ENCODE assay signal across 9 cellular contexts in genomic region chr18:39571511-39571910, GRCh38.
A peak's percentile ranks its signal among the peaks of the same experiment; 100 is the strongest.
DNase-seq lines count a peak whose midpoint lies in the region; ATAC-seq and TF ChIP-seq lines count a peak whose summit lies in the region.
"Had no signal": no experiment of that assay in that cellular context is flagged by ENCODE, and none has a peak within 500 bp of the region (broad histone marks: within the 10 kb centered on the region; RNA-seq: fewer than 3 reads in every experiment).

No MANE protein-coding gene starts in this region.

- no peak overlapping the region for H3K4me3 ChIP-seq in MM.1S (ENCODE audit: low read length)
- H3K4me3 ChIP-seq in colonic mucosa, result no peak overlapping the region
- H3K4me3 ChIP-seq: BLaER1 had no signal

- H3K9me3 Mint-ChIP-seq in neural crest cell, result no peaks in the 10 kb centered on the region

- H3F3A ChIP-seq in MM.1S (ENCODE audit: insufficient read depth, low read length), result no peaks in the 10 kb centered on the region

- H3K36me3 ChIP-seq in MM.1S (replicated peaks; ENCODE audit: insufficient read depth, low read length) (no peaks in the 10 kb centered on the region), colonic mucosa (no peaks in the 10 kb centered on the region)
- H3K36me3 ChIP-seq: BLaER1 had no signal

- no peak for ATAC-seq in HG03565 (IDR thresholded peaks at IDR 0.05; ENCODE audit: unreplicated experiment)

- no peaks in the 10 kb centered on the region for H3K4me1 Mint-ChIP-seq in neural crest cell

- H3K9ac ChIP-seq in MM.1S (ENCODE audit: low read length), result no peak overlapping the region
- H3K9ac ChIP-seq in colonic mucosa (ENCODE audit: low read depth in 2 of 2, low read length in 2 of 2), result no peak overlapping the region
- H3K9ac ChIP-seq: BLaER1 had no signal

- DNase-seq in NCI-H1092 treated with DMSO at 0.1 percent for 48 hours (lab: John Stamatoyannopoulos, UW) (peak; percentile 8), NCI-H1092 (lab: John Stamatoyannopoulos, UW) (no peak), MM.1S (no peak), colonic mucosa (no peak), neural crest cell (ENCODE audit: low read depth, low spot score) (no peak), SW480 (ENCODE audit: low spot score) (no peak)
- no peak for DNase-seq in stimulated activated CD4-positive, alpha-beta T cell treated with anti-CD3 and anti-CD28 coated beads, Interleukin-12 subunit alpha, Interleukin-12 subunit beta, amount 100 ng/mL, for 4 hours

- no peak overlapping the region for H3K27ac Mint-ChIP-seq in neural crest cell (ENCODE audit: unreplicated experiment)

- no peaks in the 10 kb centered on the region for H3K4me1 ChIP-seq in MM.1S (ENCODE audit: low read length)
- no peaks in the 10 kb centered on the region for H3K4me1 ChIP-seq in colonic mucosa
- H3K4me1 ChIP-seq: BLaER1 had no signal

- H3K27ac ChIP-seq in MM.1S (ENCODE audit: low read length) (no peak overlapping the region), colonic mucosa (no peak overlapping the region)
- H3K27ac ChIP-seq: BLaER1 had no signal

- H4K20me1 ChIP-seq in MM.1S (ENCODE audit: insufficient read depth, low read length), result no peaks in the 10 kb centered on the region
- H4K20me1 ChIP-seq: BLaER1 had no signal

- no peak overlapping the region for H3K4me3 Mint-ChIP-seq in neural crest cell

- H2AFZ ChIP-seq in MM.1S (ENCODE audit: low read length), result no peak overlapping the region

- H3K9me2 ChIP-seq in MM.1S (replicated peaks; ENCODE audit: insufficient read depth, low read length), result no peaks in the 10 kb centered on the region

- intact Hi-C loops in colonic mucosa (cut with DNase I), result no loop called here

- H3K9me3 ChIP-seq in MM.1S (replicated peaks; ENCODE audit: insufficient read depth, low read length) (no peaks in the 10 kb centered on the region), colonic mucosa (no peaks in the 10 kb centered on the region)
- H3K9me3 ChIP-seq: BLaER1 had no signal

- no peaks in the 10 kb centered on the region for H3K27me3 ChIP-seq in MM.1S (replicated peaks; ENCODE audit: insufficient read depth, low read length)
- H3K27me3 ChIP-seq in colonic mucosa, result no peaks in the 10 kb centered on the region
- H3K27me3 ChIP-seq: BLaER1 had no signal

- H3K4me2 ChIP-seq in MM.1S (ENCODE audit: low read depth, low read length), result no peak overlapping the region
- H3K4me2 ChIP-seq: BLaER1 had no signal

- peaks cover 3% of the 10 kb centered on the region for H3K36me3 Mint-ChIP-seq in neural crest cell (ENCODE audit: low read depth)

- no peaks in the 10 kb centered on the region for H3K27me3 Mint-ChIP-seq in neural crest cell (ENCODE audit: low read depth)

- no peaks in the 10 kb centered on the region for H3K79me2 ChIP-seq in MM.1S (ENCODE audit: low read length)

- TF ChIP-seq CTCF in MM.1S (IDR thresholded peaks at IDR 0.05; ENCODE audit: low read length), result peak; percentile 35
- TF ChIP-seq CTCF in colonic mucosa (IDR thresholded peaks at IDR 0.05), result peak; percentile 29
- TF ChIP-seq CTCF in neural crest cell (conservative IDR thresholded peaks at IDR 0.05), result peak; percentile 68
